Comparison of ENCODE assay signal across 19 cellular contexts in genomic region chr13:32035701-32036100, GRCh38. TPM values are rescaled to one million over a fixed set of nuclear protein-coding genes. Genes with fewer than 3 reads are reported as not detected.
DNase-seq lines count a peak whose midpoint lies in the region; ATAC-seq and TF ChIP-seq lines count a peak whose summit lies in the region.
"Had no signal": no experiment of that assay in that cellular context is flagged by ENCODE, and none has a peak within 500 bp of the region (broad histone marks: within the 10 kb centered on the region; RNA-seq: fewer than 3 reads in every experiment).

No MANE protein-coding gene starts in this region.

- H2AK9ac ChIP-seq in IMR-90 (replicated peaks; ENCODE audit: low read depth, low read length, poor library complexity), result no peak overlapping the region

- H3K4me3 ChIP-seq in DOHH2 (ENCODE audit: low read length) (peak overlapping the region; percentile 85), IMR-90 (ENCODE audit: insufficient read depth, low read depth, low read length) (no peak overlapping the region), neutrophil (ENCODE audit: low read depth in 1 of 2, low read length in 1 of 2) (peak overlapping the region; percentile 47 to 76), neuronal stem cell (ENCODE audit: low read length in 2 of 2) (no peak overlapping the region)
- H3K4me3 ChIP-seq: right lobe of liver had no signal

- peak overlapping the region in 4 of 5 experiments; percentile 61 to 98 (median 76) for H3K4me3 Mint-ChIP-seq in brain
- H3K4me3 Mint-ChIP-seq: CD8-positive, alpha-beta T cell had no signal

- in situ Hi-C loops in IMR-90 (cut with MboI; ENCODE audit: low sequenced_read_pairs), result no loop called here

- H3K4me1 Mint-ChIP-seq in brain, result peaks cover 86% of the 10 kb centered on the region

- no peak overlapping the region for H2BK12ac ChIP-seq in neuronal stem cell (ENCODE audit: low read length)

- dilution Hi-C loops in IMR-90 (cut with HindIII; ENCODE audit: low sequenced_read_pairs, unreplicated experiment), result no loop called here

- no peak overlapping the region for H2BK120ac ChIP-seq in IMR-90 (ENCODE audit: low read depth, low read length)
- no peak overlapping the region for H2BK120ac ChIP-seq in neuronal stem cell (ENCODE audit: low read depth, low read length)

- no peak overlapping the region for H2BK20ac ChIP-seq in IMR-90 (ENCODE audit: low read depth, low read length)

- peaks cover 19% of the 10 kb centered on the region for H3F3A ChIP-seq in DOHH2 (ENCODE audit: control insufficient read depth, insufficient read depth)

- CTCF ChIA-PET in IMR-90 (lab: Yijun Ruan, JAX), result interaction anchor here (0.7 kb wide), 1 partner anchor 19 kb away, joined by 3 read pairs; no protein-coding TSS in a partner anchor

- no peaks in the 10 kb centered on the region for H3K9me2 ChIP-seq in DOHH2 (replicated peaks; ENCODE audit: control insufficient read depth, low read length)

- no peak overlapping the region for H4K8ac ChIP-seq in IMR-90 (ENCODE audit: low read depth in 2 of 2, low read length in 2 of 2)
- no peak overlapping the region for H4K8ac ChIP-seq in neuronal stem cell (ENCODE audit: low read depth, low read length)

- H2AK5ac ChIP-seq in IMR-90 (ENCODE audit: low read depth, low read length), result peak overlapping the region; percentile 11; the same call in 1 of the 2 replicates
- no peak overlapping the region for H2AK5ac ChIP-seq in neuronal stem cell (ENCODE audit: low read depth, low read length)

- H4K20me1 ChIP-seq in DOHH2 (ENCODE audit: control insufficient read depth, insufficient read depth, low read depth, low read length) (no peaks in the 10 kb centered on the region), IMR-90 (ENCODE audit: insufficient read depth, low read length) (peaks cover 6% of the 10 kb centered on the region; the same call in 1 of the 2 replicates)

- H3K4me2 ChIP-seq in DOHH2 (ENCODE audit: low read length), result peak overlapping the region; percentile 96
- H3K4me2 ChIP-seq in IMR-90 (ENCODE audit: low read depth, low read length), result no peak overlapping the region
- no peak overlapping the region for H3K4me2 ChIP-seq in neuronal stem cell (ENCODE audit: insufficient read depth, low read length, poor library complexity, severe bottlenecking)

- POLR2A ChIA-PET in IMR-90 (lab: Charles Lee; ENCODE audit: unreplicated experiment), result no interaction called here

- H3K27me3 ChIP-seq in DOHH2 (ENCODE audit: control insufficient read depth, low read length) (no peaks in the 10 kb centered on the region), IMR-90 (ENCODE audit: control insufficient read depth, insufficient read depth, low read length) (no peaks in the 10 kb centered on the region), neutrophil (no peaks in the 10 kb centered on the region), neuronal stem cell (ENCODE audit: control insufficient read depth in 3 of 3, insufficient read depth in 3 of 3, low read depth in 1 of 3, low read length in 3 of 3) (no peaks in the 10 kb centered on the region)
- H3K27me3 ChIP-seq: right lobe of liver had no signal

- no peaks in the 10 kb centered on the region for H3K9me3 ChIP-seq in DOHH2 (ENCODE audit: control insufficient read depth, insufficient read depth, low read length)
- no peaks in the 10 kb centered on the region for H3K9me3 ChIP-seq in IMR-90 (ENCODE audit: control insufficient read depth, insufficient read depth, low read length)
- no peaks in the 10 kb centered on the region for H3K9me3 ChIP-seq in neutrophil
- no peaks in the 10 kb centered on the region for H3K9me3 ChIP-seq in neuronal stem cell (replicated peaks in 1 of 2; ENCODE audit: control insufficient read depth in 2 of 2, insufficient read depth in 1 of 2, low read depth in 1 of 2, low read length in 2 of 2)
- H3K9me3 ChIP-seq: right lobe of liver had no signal

- H3K14ac ChIP-seq in IMR-90 (replicated peaks; ENCODE audit: low read depth, low read length) (peak overlapping the region; percentile 65), neuronal stem cell (ENCODE audit: low read length) (no peak overlapping the region)

- H3K9me1 ChIP-seq in IMR-90 (ENCODE audit: insufficient read depth, low read length), result peaks cover 13% of the 10 kb centered on the region

- DNase-seq in IMR-90 (no peak), NCI-H1105 (lab: John Stamatoyannopoulos, UW) (no peak), occipital lobe (lab: John Stamatoyannopoulos, UW) (no peak), neuronal stem cell (ENCODE audit: low spot score) (no peak)
- DNase-seq: activated CD4-positive, alpha-beta T cell treated with anti-CD3 and anti-CD28 coated beads, Interleukin-2, amount 10 ng/mL, durations not matched to agents 7 days and 5 days; CD8-positive, alpha-beta T cell; DMS153; GDM1; mesenchymal stem cell; naive thymus-derived CD8-positive, alpha-beta T cell; NCI-H146; NCI-H2171 treated with DMSO at 0.1 percent for 48 hours; right lobe of liver; substantia nigra had no signal

- peak overlapping the region; percentile 76 for H3K27ac ChIP-seq in DOHH2 (ENCODE audit: low read depth, low read length)
- H3K27ac ChIP-seq in IMR-90 (ENCODE audit: insufficient read depth, low read length), result no peak overlapping the region
- H3K27ac ChIP-seq in neutrophil, result peak overlapping the region; percentile 91
- no peak overlapping the region for H3K27ac ChIP-seq in neuronal stem cell (replicated peaks; ENCODE audit: low read length)

- no peaks in the 10 kb centered on the region for H3K9me3 Mint-ChIP-seq in brain
- H3K9me3 Mint-ChIP-seq: activated CD4-positive, alpha-beta T cell treated with anti-CD3 and anti-CD28 coated beads, Interleukin-2, amount 10 ng/mL, durations not matched to agents 7 days and 5 days; CD8-positive, alpha-beta T cell; IgD-negative memory B cell; naive thymus-derived CD8-positive, alpha-beta T cell had no signal

- H3K4me1 ChIP-seq in DOHH2 (ENCODE audit: control insufficient read depth, low read length) (peaks cover 77% of the 10 kb centered on the region), IMR-90 (ENCODE audit: control insufficient read depth, insufficient read depth, low read length) (peaks cover 15% of the 10 kb centered on the region), neutrophil (ENCODE audit: control insufficient read depth in 1 of 2, insufficient read depth in 1 of 2, low read depth in 1 of 2, low read length in 1 of 2) (peaks cover 61 to 63% of the 10 kb centered on the region in 2 experiments), neuronal stem cell (ENCODE audit: control insufficient read depth in 2 of 2, insufficient read depth in 1 of 2, low read depth in 1 of 2, low read length in 2 of 2) (peaks cover 5 to 6% of the 10 kb centered on the region in 2 donors)

- ATAC-seq in IMR-90 (ENCODE audit: low read depth), result no peak
- ATAC-seq: CD8-positive, alpha-beta T cell; HCT116; naive thymus-derived CD8-positive, alpha-beta T cell had no signal

- TF ChIP-seq CTCF in DOHH2 (IDR thresholded peaks at IDR 0.05; ENCODE audit: low read depth, low read length, poor library complexity, severe bottlenecking), result no peak
- TF ChIP-seq CTCF in IMR-90 (conservative IDR thresholded peaks at IDR 0.05; ENCODE audit: low read depth, low read length), result no peak
- no peak for TF ChIP-seq CTCF in brain (conservative IDR thresholded peaks at IDR 0.05)
- TF ChIP-seq CTCF in neutrophil (IDR thresholded peaks at IDR 0.05), result no peak

- peak overlapping the region; percentile 32; the same call in 1 of the 2 replicates for H4K5ac ChIP-seq in IMR-90 (ENCODE audit: low read depth, low read length)

- no peak overlapping the region for H3K9ac ChIP-seq in IMR-90 (ENCODE audit: low read depth, low read length)
- no peak overlapping the region for H3K9ac ChIP-seq in neuronal stem cell (ENCODE audit: low read depth, low read length, poor library complexity)

- intact Hi-C loops in IMR-90 (cut with micrococcal nuclease), result loop anchor here (10.0 kb wide), 1 partner anchor 49 kb away; no protein-coding TSS in a partner anchor

- H3K36me3 Mint-ChIP-seq in brain, result peaks cover 4% of the 10 kb centered on the region
- H3K36me3 Mint-ChIP-seq: CD8-positive, alpha-beta T cell; IgD-negative memory B cell had no signal

- no peak for TF ChIP-seq POLR2A in IMR-90 (IDR thresholded peaks at IDR 0.05; ENCODE audit: low read depth, low read length)

- H3K79me2 ChIP-seq in DOHH2 (ENCODE audit: control insufficient read depth, low read length), result peaks cover 100% of the 10 kb centered on the region

- H3K79me1 ChIP-seq in IMR-90 (ENCODE audit: low read depth in 1 of 2, low read length in 2 of 2), result peaks cover 6 to 35% of the 10 kb centered on the region in 2 experiments; a peak in 3 of 4 replicates
- H3K79me1 ChIP-seq in neuronal stem cell (ENCODE audit: low read depth, low read length), result no peaks in the 10 kb centered on the region

- WGBS in IMR-90 (ENCODE audit: extremely low coverage in 2 of 2, insufficient read length in 1 of 2), 2 experiments, result no CpG with 5 or more reads among the region's 2 CpGs
- no CpG with 5 or more reads among the region's 2 CpGs for WGBS in neuronal stem cell (ENCODE audit: extremely low coverage in 2 of 2, insufficient read length in 2 of 2, insufficient replicate concordance in 1 of 2), 2 donors

- BruUV-seq in IMR-90 (replicated peaks; lab: Mats Ljungman, UMichigan), result no TSS peak

- no peak overlapping the region for H3K18ac ChIP-seq in IMR-90 (ENCODE audit: low read depth, low read length)
- H3K18ac ChIP-seq in neuronal stem cell (ENCODE audit: low read length), result no peak overlapping the region

- H2AFZ ChIP-seq in IMR-90 (replicated peaks; ENCODE audit: low read length, poor library complexity) (no peak overlapping the region), neuronal stem cell (ENCODE audit: low read length) (no peak overlapping the region)

- no peak overlapping the region for H3K4ac ChIP-seq in IMR-90 (ENCODE audit: low read depth, low read length)
- no peak overlapping the region for H3K4ac ChIP-seq in neuronal stem cell (ENCODE audit: low read length)

- H2BK5ac ChIP-seq in IMR-90 (ENCODE audit: low read depth, low read length, poor library complexity, severe bottlenecking), result no peak overlapping the region
- H2BK5ac ChIP-seq in neuronal stem cell (ENCODE audit: low read length), result no peak overlapping the region

- no peak for TF ChIP-seq RAD21 in IMR-90 (IDR thresholded peaks at IDR 0.05; ENCODE audit: low read length)

- H3K27me3 Mint-ChIP-seq in brain, result peaks cover 7% of the 10 kb centered on the region
- H3K27me3 Mint-ChIP-seq: activated CD4-positive, alpha-beta T cell treated with anti-CD3 and anti-CD28 coated beads, Interleukin-2, amount 10 ng/mL, durations not matched to agents 7 days and 5 days had no signal

- H3K23ac ChIP-seq in IMR-90 (ENCODE audit: low read depth, low read length), result no peak overlapping the region
- no peak overlapping the region for H3K23ac ChIP-seq in neuronal stem cell (ENCODE audit: low read depth, low read length, poor library complexity)

- no peak overlapping the region for H3K56ac ChIP-seq in IMR-90 (ENCODE audit: extremely low read depth, insufficient read depth, low read length)

- H3K36me3 ChIP-seq in DOHH2 (ENCODE audit: control insufficient read depth, low read length) (peaks cover 72% of the 10 kb centered on the region), IMR-90 (ENCODE audit: control insufficient read depth, insufficient read depth, low read length) (no peaks in the 10 kb centered on the region), neutrophil (peaks cover 24% of the 10 kb centered on the region), neuronal stem cell (replicated peaks in 1 of 2; ENCODE audit: control insufficient read depth in 2 of 2, insufficient read depth in 2 of 2, low read length in 2 of 2) (no peaks in the 10 kb centered on the region)
- H3K36me3 ChIP-seq: right lobe of liver had no signal

- peak overlapping the region in 4 of 5 experiments; percentile 43 to 80 (median 62) for H3K27ac Mint-ChIP-seq in brain
- H3K27ac Mint-ChIP-seq: CD8-positive, alpha-beta T cell had no signal

- H2BK15ac ChIP-seq in IMR-90 (ENCODE audit: low read depth, low read length), result no peak overlapping the region
- H2BK15ac ChIP-seq in neuronal stem cell (ENCODE audit: low read length), result no peak overlapping the region

- H4K91ac ChIP-seq in IMR-90 (ENCODE audit: insufficient read depth, low read depth, low read length), result no peak overlapping the region
- no peak overlapping the region for H4K91ac ChIP-seq in neuronal stem cell (ENCODE audit: low read depth, low read length, poor library complexity)

RNA-seq across cellular contexts. Expression of gene FRY, which starts 4.1 kb away (rescaled TPM):
- total RNA-seq in IMR-90 (2012; rRNA removed) (3.0 and 4.2 TPM in 2 replicates), occipital lobe (75.6 TPM)
- polyA plus RNA-seq in IMR-90 (2012; rRNA removed) (3.0 and 4.8 TPM in 2 replicates), brain (ENCODE audit: insufficient read depth, low read depth, low replicate concordance) (19.4 TPM)
- 3.6 and 4.1 TPM in 2 replicates for polyA plus RNA-seq in IMR-90 (2012; cell fraction: cytosol; rRNA removed)
- 5.4 and 11.0 TPM in 2 replicates for polyA plus RNA-seq in IMR-90 (2012; cell fraction: nucleus; rRNA removed; ENCODE audit: low replicate concordance)
- polyA plus RNA-seq in neuronal stem cell (2013, experiment 1 of 2), result 2.1 TPM
- 2.2 TPM for polyA plus RNA-seq in neuronal stem cell (2013, experiment 2 of 2)

Comparison
In these comparisons a context has a peak if more than half of its experiments do, and no peak if none do; other contexts are left out.
1. H3K27ac ChIP-seq: peak in DOHH2 (single experiment) and neutrophil (single experiment); none in IMR-90 (single experiment) and neuronal stem cell (single experiment).
2. H3K4me3 ChIP-seq: peak in DOHH2 (single experiment) and neutrophil (2 of 2); none in IMR-90 (single experiment) and neuronal stem cell (0 of 2).
3. RNA of gene FRY, which starts 4.1 kb away (total RNA-seq): 75.6 TPM in occipital lobe (single experiment); 3.0 to 4.2 TPM in IMR-90; every median in the first group is over 10 times any median in the second.